In genomic region chr18:31244737-31245432, GRCh38 we compare ENCODE assay signal across 15 cellular contexts.
DNase-seq lines count a peak whose midpoint lies in the region; ATAC-seq, FAIRE-seq and TF ChIP-seq lines count a peak whose summit lies in the region.
"Had no signal": no experiment of that assay in that cellular context is flagged by ENCODE, and none has a peak within 500 bp of the region (broad histone marks: within the 10 kb centered on the region; RNA-seq: fewer than 3 reads in every experiment).

No MANE protein-coding gene starts in this region.

- H3K79me2 ChIP-seq in SK-N-SH (ENCODE audit: insufficient read depth), result no peaks in the 10 kb centered on the region

- no peaks in the 10 kb centered on the region for H3K9me3 Mint-ChIP-seq in brain

- H3K4me3 Mint-ChIP-seq in brain, result peak overlapping the region; percentile 8 to 76 (median 46)
- H3K4me3 Mint-ChIP-seq: IgD-negative memory B cell had no signal

- TF ChIP-seq CTCF in brain (conservative IDR thresholded peaks at IDR 0.05) (no peak), SK-N-SH (IDR thresholded peaks at IDR 0.05) (no peak)

- H3K9me3 ChIP-seq in HUES48 (ENCODE audit: control insufficient read depth, insufficient read depth, low read length) (no peaks in the 10 kb centered on the region), small intestine (ENCODE audit: control insufficient read depth, low read depth) (no peaks in the 10 kb centered on the region), SK-N-SH (no peaks in the 10 kb centered on the region)
- H3K9me3 ChIP-seq: SJSA1, thoracic aorta had no signal

- H3K4me1 ChIP-seq in HUES48 (ENCODE audit: control insufficient read depth, insufficient read depth, low read length), result peaks cover 48% of the 10 kb centered on the region
- peaks cover 0 to 5% of the 10 kb centered on the region in 2 donors for H3K4me1 ChIP-seq in small intestine (ENCODE audit: control insufficient read depth in 2 of 2, insufficient read depth in 1 of 2, low read depth in 1 of 2, low read length in 1 of 2)
- no peaks in the 10 kb centered on the region for H3K4me1 ChIP-seq in SK-N-SH (ENCODE audit: control insufficient read depth in 1 of 2, insufficient read depth in 2 of 2, low read depth in 1 of 2, low read length in 1 of 2)
- H3K4me1 ChIP-seq: SJSA1 had no signal

- POLR2A ChIA-PET in SK-N-SH (lab: Yijun Ruan, JAX), result no interaction called here

- no peak overlapping the region for H2AFZ ChIP-seq in SK-N-SH (ENCODE audit: low read depth)

- H3K36me3 ChIP-seq in HUES48 (ENCODE audit: control insufficient read depth, insufficient read depth, low read length) (no peaks in the 10 kb centered on the region), small intestine (ENCODE audit: control insufficient read depth in 2 of 2, insufficient read depth in 2 of 2, low read length in 2 of 2) (no peaks in the 10 kb centered on the region), SK-N-SH (replicated peaks in 1 of 2; ENCODE audit: control insufficient read depth in 1 of 2, insufficient read depth in 2 of 2, low read length in 1 of 2) (no peaks in the 10 kb centered on the region)
- H3K36me3 ChIP-seq: SJSA1, thoracic aorta had no signal

- H3K9me2 ChIP-seq in SK-N-SH, result no peaks in the 10 kb centered on the region

- DNase-seq in left colon, result peak in 1 of 2 donors; percentile 18
- peak; percentile 33 for DNase-seq in small intestine
- DNase-seq in SK-N-SH, result no peak
- DNase-seq in NCI-H2107 (lab: John Stamatoyannopoulos, UW), result no peak
- no peak for DNase-seq in stimulated activated CD4-positive, alpha-beta T cell treated with anti-CD3 and anti-CD28 coated beads, Interleukin-1b, Interleukin-23, amount 100 ng/mL, for 48 hours
- DNase-seq: activated CD4-positive, alpha-beta T cell treated with anti-CD3 and anti-CD28 coated beads for 48 hours; activated naive CD4-positive, alpha-beta T cell; NCI-H446 treated with DMSO at 0.1 percent for 48 hours had no signal

- peaks cover 56% of the 10 kb centered on the region for H3K4me1 Mint-ChIP-seq in brain
- H3K4me1 Mint-ChIP-seq: IgD-negative memory B cell had no signal

- no peak for TF ChIP-seq EP300 in SK-N-SH (IDR thresholded peaks at IDR 0.05; ENCODE audit: borderline replicate concordance in 1 of 2, low read depth in 1 of 2, low read length in 1 of 2)

- no peak overlapping the region for H3K4me2 ChIP-seq in SK-N-SH

- H3K27ac ChIP-seq in HUES48 (ENCODE audit: low read depth, low read length) (peak overlapping the region; percentile 67), small intestine (ENCODE audit: low read depth in 1 of 2, low read length in 1 of 2) (peak overlapping the region; percentile 52 to 60), SK-N-SH (ENCODE audit: low read depth in 2 of 2, low read length in 1 of 2) (no peak overlapping the region)
- H3K27ac ChIP-seq: SJSA1, thoracic aorta had no signal

- H3K36me3 Mint-ChIP-seq in brain, result no peaks in the 10 kb centered on the region
- H3K36me3 Mint-ChIP-seq: IgD-negative memory B cell had no signal

- TF ChIP-seq RAD21 in SK-N-SH (IDR thresholded peaks at IDR 0.05; ENCODE audit: low read length), result no peak

- H3K27me3 ChIP-seq in HUES48 (ENCODE audit: control insufficient read depth, insufficient read depth, low read length) (no peaks in the 10 kb centered on the region), small intestine (ENCODE audit: control insufficient read depth in 2 of 2, insufficient read depth in 2 of 2, low read length in 2 of 2) (no peaks in the 10 kb centered on the region), SK-N-SH (ENCODE audit: insufficient read depth) (peaks cover 7% of the 10 kb centered on the region; the same call in 1 of the 2 replicates)
- H3K27me3 ChIP-seq: SJSA1 had no signal

- CTCF ChIA-PET in SK-N-SH (lab: Yijun Ruan, JAX), result interaction anchor here (0.7 to 1.0 kb wide), 2 partner anchors 28 to 153 kb away, joined by 3 read pairs; no protein-coding TSS in a partner anchor

- H3K9ac ChIP-seq in HUES48 (ENCODE audit: low read depth, low read length) (no peak overlapping the region), SK-N-SH (no peak overlapping the region)

- no peak overlapping the region for H3K4me3 ChIP-seq in HUES48 (ENCODE audit: low read depth, low read length)
- no peak overlapping the region for H3K4me3 ChIP-seq in small intestine (ENCODE audit: low read depth in 1 of 2, low read length in 2 of 2)
- no peak overlapping the region for H3K4me3 ChIP-seq in SK-N-SH (ENCODE audit: low read depth in 2 of 2, low read length in 1 of 2)
- H3K4me3 ChIP-seq: SJSA1, thoracic aorta had no signal

- no peak for FAIRE-seq in small intestine (lab: Jason Lieb, UNC)
- FAIRE-seq: colon had no signal

- no peaks in the 10 kb centered on the region for H3K27me3 Mint-ChIP-seq in brain
- H3K27me3 Mint-ChIP-seq: IgD-negative memory B cell had no signal

- intact Hi-C loops in left colon (cut with DNase I, micrococcal nuclease), result no loop called here

- no peaks in the 10 kb centered on the region for H4K20me1 ChIP-seq in SK-N-SH (ENCODE audit: insufficient read depth)

- H3K27ac Mint-ChIP-seq in brain, result peak overlapping the region; percentile 53 to 97 (median 83)
- H3K27ac Mint-ChIP-seq: IgD-negative memory B cell had no signal

- 8 to 24% (median 14%) methylated on average over 7 of the region's 7 CpGs for WGBS in small intestine, 3 donors
- 2% methylated on average over 7 of the region's 7 CpGs for WGBS in SK-N-SH (ENCODE audit: low lambda C conversion rate)

- peak; percentile 7 for ATAC-seq in left colon
- ATAC-seq in HG02571 (IDR thresholded peaks at IDR 0.05; ENCODE audit: unreplicated experiment), result no peak

- no peaks in the 10 kb centered on the region for H3F3A ChIP-seq in SK-N-SH (replicated peaks; ENCODE audit: insufficient read depth)

TF ChIP-seq in SK-N-SH, 30 proteins besides CTCF, POLR2A, EP300 and RAD21:
- no peak for TF ChIP-seq JUND (IDR thresholded peaks at IDR 0.05)
- TF ChIP-seq RCOR1 (IDR thresholded peaks at IDR 0.05; ENCODE audit: low read length), result no peak
- TF ChIP-seq TEAD4 (IDR thresholded peaks at IDR 0.05; ENCODE audit: borderline replicate concordance, insufficient read depth), result no peak
- TF ChIP-seq MAX (IDR thresholded peaks at IDR 0.05; ENCODE audit: low read depth), result no peak
- TF ChIP-seq TCF12 (IDR thresholded peaks at IDR 0.05), result no peak
- no peak for TF ChIP-seq GATA2 (CRISPR knock-in tag; IDR thresholded peaks at IDR 0.05)
- no peak for TF ChIP-seq ZBTB33 (IDR thresholded peaks at IDR 0.05; ENCODE audit: borderline replicate concordance, low read depth)

Comparison
In these comparisons a context has a peak if more than half of its experiments do, and no peak if none do; other contexts are left out.
1. H3K27ac ChIP-seq: peak in HUES48 (single experiment) and small intestine (2 of 2); none in SK-N-SH (0 of 2).